ENCODE assay signal across 29 cellular contexts in the genomic region with DNA sequence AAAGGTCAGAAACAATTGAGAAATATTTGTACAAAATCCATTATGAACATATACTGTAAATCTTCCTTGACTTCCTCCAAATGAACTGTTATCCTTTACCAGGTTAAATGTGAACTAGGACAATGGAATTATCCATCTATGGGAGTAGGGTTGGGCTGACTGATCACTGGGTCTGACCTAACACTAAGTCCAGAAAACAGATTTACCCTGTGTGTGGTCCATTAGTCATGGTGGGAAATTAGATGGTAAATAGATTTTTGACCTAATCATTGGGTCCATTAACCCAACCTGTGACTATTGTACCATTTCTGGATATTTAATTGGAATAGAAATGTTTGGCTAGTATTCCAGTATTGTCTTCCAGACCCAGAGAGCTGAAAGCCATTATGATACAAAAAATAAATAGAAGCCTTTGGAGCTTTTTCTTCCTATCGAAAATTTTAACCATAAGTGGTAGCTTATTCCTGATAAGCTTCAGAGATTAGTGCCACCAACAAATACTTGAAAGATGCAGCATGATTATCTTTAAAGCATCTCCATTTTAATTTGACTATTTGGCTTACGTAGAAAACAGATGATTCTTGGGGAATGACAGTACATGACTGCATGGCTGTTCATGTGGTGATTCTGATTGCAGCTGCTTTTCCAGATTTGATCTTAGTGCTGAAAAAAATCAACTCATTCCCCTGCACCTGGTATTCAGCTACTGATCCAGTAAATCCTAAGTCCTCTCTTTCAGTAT.
"Had no signal": no experiment of that assay in that cellular context is flagged by ENCODE, and none has a peak within 500 bp of the region (broad histone marks: within the 10 kb centered on the region; RNA-seq: fewer than 3 reads in every experiment).

No MANE protein-coding gene starts in this region.

- H3K4me3 ChIP-seq: neural progenitor cell, ovary, psoas muscle, right lobe of liver, sigmoid colon, smooth muscle cell, spleen, suprapubic skin, testis, tibial artery, transverse colon, upper lobe of right lung, uterus had no signal

- H3K27ac ChIP-seq: neural progenitor cell, ovary, parathyroid adenoma, psoas muscle, right lobe of liver, sigmoid colon, spleen, suprapubic skin, testis, tibial artery, transverse colon, upper lobe of right lung, uterus had no signal

- H3K27me3 ChIP-seq: neural progenitor cell, ovary, right lobe of liver, sigmoid colon, spleen, suprapubic skin, testis, tibial artery, transverse colon, upper lobe of right lung, uterus had no signal

- H3K36me3 ChIP-seq: neural progenitor cell, ovary, right lobe of liver, sigmoid colon, spleen, suprapubic skin, tibial artery, transverse colon, upper lobe of right lung, uterus had no signal

- H3K9me3 ChIP-seq: ovary, psoas muscle, right lobe of liver, sigmoid colon, spleen, suprapubic skin, testis, tibial artery, transverse colon, upper lobe of right lung, uterus had no signal

- ATAC-seq: naive thymus-derived CD8-positive, alpha-beta T cell; natural killer cell treated with Interleukin-12 subunit alpha and Interleukin-12 subunit beta and Interleukin-15 and Interleukin-18, amount 100 ng/mL, for 72 hours; psoas muscle; right cardiac atrium; right lobe of liver; stimulated activated memory B cell treated with anti-CD40 and anti-IgM and Interleukin-4, amounts not matched to agents 10 μg/mL and 1 μg/mL and 100 μg/mL, for 72 hours; stimulated activated naive CD8-positive, alpha-beta T cell treated with anti-CD3 and anti-CD28 coated beads, Interleukin-15, amount 100 ng/mL, for 72 hours; stimulated activated naive CD8-positive, alpha-beta T cell treated with anti-CD3 and anti-CD28 coated beads, Interleukin-15, Interleukin-2, amounts not matched to agents 100 U/mL and 50 U/mL, for 24 hours; upper lobe of right lung had no signal

- DNase-seq: naive thymus-derived CD8-positive, alpha-beta T cell; occipital lobe; ovary; posterior cingulate gyrus; psoas muscle; right cardiac atrium; right lobe of liver; sigmoid colon; spleen; stimulated activated CD4-positive, alpha-beta T cell treated with anti-CD3 and anti-CD28 coated beads, Interleukin-12 subunit alpha, Interleukin-12 subunit beta, amount 100 ng/mL, for 4 hours; stimulated activated CD4-positive, alpha-beta T cell treated with anti-CD3 and anti-CD28 coated beads, Interleukin-1b, Interleukin-23, amount 100 ng/mL, for 48 hours; stimulated activated CD4-positive, alpha-beta T cell treated with anti-CD3 and anti-CD28 coated beads, Interleukin-4, amount 100 ng/mL, for 1 hour; stimulated activated CD4-positive, alpha-beta T cell treated with anti-CD3 and anti-CD28 coated beads, Interleukin-4, amount 100 ng/mL, for 4 hours; stimulated activated CD8-positive, alpha-beta memory T cell treated with anti-CD3 and anti-CD28 coated beads, Interleukin-4, amount 100 ng/mL, for 48 hours; stimulated activated naive CD4-positive, alpha-beta T cell; stimulated activated naive CD8-positive, alpha-beta T cell treated with anti-CD3 and anti-CD28 coated beads, Interleukin-15, amount 100 ng/mL, for 72 hours; stimulated activated naive CD8-positive, alpha-beta T cell treated with anti-CD3 and anti-CD28 coated beads, Interleukin-15, Interleukin-2, amounts not matched to agents 100 U/mL and 50 U/mL, for 24 hours; substantia nigra; testis; tibial artery; transverse colon; upper lobe of right lung; uterus had no signal

- H3K4me1 ChIP-seq: neural progenitor cell, parathyroid adenoma, psoas muscle, right lobe of liver, sigmoid colon, spleen, suprapubic skin, testis, tibial artery, transverse colon, upper lobe of right lung, uterus had no signal
